ENCODE assay signal across 8 cellular contexts in genomic region chrX:102345916-102346315, GRCh38.
A peak's percentile ranks its signal among the peaks of the same experiment; 100 is the strongest.
DNase-seq lines count a peak whose midpoint lies in the region; ATAC-seq and TF ChIP-seq lines count a peak whose summit lies in the region.

No MANE protein-coding gene starts in this region.

- no peaks in the 10 kb centered on the region for H3K36me3 ChIP-seq in CD8-positive, alpha-beta T cell (ENCODE audit: insufficient read depth, low read length)
- H3K36me3 ChIP-seq in osteoblast (ENCODE audit: insufficient read depth, low read length) (no peaks in the 10 kb centered on the region), upper lobe of right lung (no peaks in the 10 kb centered on the region)

- peaks cover 2% of the 10 kb centered on the region for H3K27me3 Mint-ChIP-seq in CD8-positive, alpha-beta T cell (ENCODE audit: low read depth)

- no peaks in the 10 kb centered on the region for H3K36me3 Mint-ChIP-seq in CD8-positive, alpha-beta T cell

- H3K4me1 Mint-ChIP-seq in CD8-positive, alpha-beta T cell (ENCODE audit: low read depth), result no peaks in the 10 kb centered on the region

- ATAC-seq in CD8-positive, alpha-beta T cell, result peak; percentile 44
- ATAC-seq in upper lobe of right lung (peak; percentile 56), HG03280 (IDR thresholded peaks at IDR 0.05; ENCODE audit: unreplicated experiment) (no peak)

- H3K27ac Mint-ChIP-seq in CD8-positive, alpha-beta T cell, result no peak overlapping the region

- POLR2A ChIA-PET in CD8-positive, alpha-beta T cell (lab: Charles Lee), result no interaction called here

- peak; percentile 11 to 78 (median 50) for DNase-seq in CD8-positive, alpha-beta T cell
- peak; percentile 41 for DNase-seq in HK-2 (ENCODE audit: unreplicated experiment)
- DNase-seq in activated CD8-positive, alpha-beta memory T cell treated with anti-CD3 and anti-CD28 coated beads for 48 hours (ENCODE audit: low read depth in 2 of 3, low spot score in 2 of 3), result peak in 2 of 3 experiments; percentile 37 to 48
- peak; percentile 53 for DNase-seq in fibroblast of mammary gland (ENCODE audit: low read depth)
- DNase-seq in osteoblast (ENCODE audit: insufficient read length, low spot score, missing footprints), result no peak
- no peak for DNase-seq in upper lobe of right lung
- DNase-seq in occipital lobe (lab: John Stamatoyannopoulos, UW), result no peak

- H3K4me3 ChIP-seq in CD8-positive, alpha-beta T cell (ENCODE audit: low read depth, low read length), result no peak overlapping the region
- H3K4me3 ChIP-seq in fibroblast of mammary gland (ENCODE audit: control insufficient read depth, low read depth, low read length), result no peak overlapping the region
- no peak overlapping the region for H3K4me3 ChIP-seq in osteoblast (ENCODE audit: insufficient read depth, low read length)
- no peak overlapping the region for H3K4me3 ChIP-seq in upper lobe of right lung

- H3K9me3 ChIP-seq in CD8-positive, alpha-beta T cell (ENCODE audit: low read length), result no peaks in the 10 kb centered on the region
- no peaks in the 10 kb centered on the region for H3K9me3 ChIP-seq in osteoblast (ENCODE audit: low read depth, low read length)
- H3K9me3 ChIP-seq in upper lobe of right lung, result no peaks in the 10 kb centered on the region

- no peak overlapping the region for H3K27ac ChIP-seq in CD8-positive, alpha-beta T cell (ENCODE audit: low read depth, low read length)
- no peak overlapping the region for H3K27ac ChIP-seq in osteoblast (ENCODE audit: low read depth, low read length)
- H3K27ac ChIP-seq in upper lobe of right lung, result no peak overlapping the region

- CTCF ChIA-PET in CD8-positive, alpha-beta T cell (lab: Charles Lee), result no interaction called here

- H2AFZ ChIP-seq in osteoblast (ENCODE audit: low read length), result no peak overlapping the region

- no peak overlapping the region for H3K4me2 ChIP-seq in osteoblast (ENCODE audit: insufficient read depth, low read length)

- H3K4me3 Mint-ChIP-seq in CD8-positive, alpha-beta T cell, result no peak overlapping the region

- H3K9me3 Mint-ChIP-seq in CD8-positive, alpha-beta T cell, result no peaks in the 10 kb centered on the region

- H4K20me1 ChIP-seq in osteoblast (ENCODE audit: insufficient read depth, low read length), result no peaks in the 10 kb centered on the region

- no peaks in the 10 kb centered on the region for H3K27me3 ChIP-seq in CD8-positive, alpha-beta T cell (ENCODE audit: insufficient read depth, low read length)
- H3K27me3 ChIP-seq in osteoblast (ENCODE audit: insufficient read depth, low read length) (peaks cover 8% of the 10 kb centered on the region), upper lobe of right lung (no peaks in the 10 kb centered on the region)

- intact Hi-C loops in CD8-positive, alpha-beta T cell (cut with DNase I, micrococcal nuclease), result no loop called here
- intact Hi-C loops in upper lobe of right lung (cut with DNase I), result no loop called here

- H3K79me2 ChIP-seq in osteoblast (ENCODE audit: insufficient read depth, low read length), result no peaks in the 10 kb centered on the region

- H3K4me1 ChIP-seq in CD8-positive, alpha-beta T cell (ENCODE audit: insufficient read depth, low read length), result no peaks in the 10 kb centered on the region
- H3K4me1 ChIP-seq in osteoblast (ENCODE audit: insufficient read depth, low read length) (no peaks in the 10 kb centered on the region), upper lobe of right lung (no peaks in the 10 kb centered on the region)

- peak; percentile 59 for TF ChIP-seq CTCF in CD8-positive, alpha-beta T cell (IDR thresholded peaks at IDR 0.05)
- TF ChIP-seq CTCF in fibroblast of mammary gland (conservative IDR thresholded peaks at IDR 0.05; ENCODE audit: control insufficient read depth, insufficient read depth, low read depth, low read length) (peak; percentile 73), osteoblast (IDR thresholded peaks at IDR 0.05; ENCODE audit: extremely low read depth, low read depth, low read length) (peak; percentile 81), upper lobe of right lung (IDR thresholded peaks at IDR 0.05) (peak; percentile 73)

Comparison
In these comparisons a context has a peak if more than half of its experiments do, and no peak if none do; other contexts are left out.
1. DNase-seq: peak in CD8-positive, alpha-beta T cell (7 of 7), HK-2 (single experiment), activated CD8-positive, alpha-beta memory T cell treated with anti-CD3 and anti-CD28 coated beads for 48 hours (2 of 3) and fibroblast of mammary gland (single experiment); none in osteoblast (single experiment), upper lobe of right lung (single experiment) and occipital lobe (single experiment).
2. Peak in every context shown above with its lines, with median percentiles within 50 percentile points of each other: CTCF ChIP-seq.